ENCODE assay signal across 1 cellular context in genomic region chr10:91035650-91036292, GRCh38.
TF ChIP-seq lines count a peak whose summit lies in the region.

No MANE protein-coding gene starts in this region.

TF ChIP-seq in H1, 55 proteins besides CTCF, POLR2A, EP300 and RAD21 (continued from another document):
- TF ChIP-seq BCL11A (IDR thresholded peaks at IDR 0.05; ENCODE audit: low read depth in 2 of 2, low read length in 2 of 2) (no peak), PHF8 (conservative IDR thresholded peaks at IDR 0.05; ENCODE audit: low read depth, low read length) (no peak), CTBP2 (IDR thresholded peaks at IDR 0.05; ENCODE audit: borderline replicate concordance, insufficient read depth, insufficient read length, low read length) (no peak), ATF2 (IDR thresholded peaks at IDR 0.05; ENCODE audit: low read length) (no peak), YY1 (IDR thresholded peaks at IDR 0.05; ENCODE audit: low read depth, low read length) (no peak), SP1 (IDR thresholded peaks at IDR 0.05; ENCODE audit: low read depth, low read length) (no peak), FOSL1 (IDR thresholded peaks at IDR 0.05; ENCODE audit: insufficient read depth, low read depth, low read length) (no peak), RFX5 (IDR thresholded peaks at IDR 0.05; ENCODE audit: borderline replicate concordance, low read depth, low read length) (no peak), KDM1A (IDR thresholded peaks at IDR 0.05; ENCODE audit: borderline replicate concordance, low read length) (no peak)
- TF ChIP-seq, protein P1, sequence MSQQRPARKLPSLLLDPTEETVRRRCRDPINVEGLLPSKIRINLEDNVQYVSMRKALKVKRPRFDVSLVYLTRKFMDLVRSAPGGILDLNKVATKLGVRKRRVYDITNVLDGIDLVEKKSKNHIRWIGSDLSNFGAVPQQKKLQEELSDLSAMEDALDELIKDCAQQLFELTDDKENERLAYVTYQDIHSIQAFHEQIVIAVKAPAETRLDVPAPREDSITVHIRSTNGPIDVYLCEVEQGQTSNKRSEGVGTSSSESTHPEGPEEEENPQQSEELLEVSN (IDR thresholded peaks at IDR 0.05), result no peak
